ENCODE assay signal across 8 cellular contexts in the genomic region with DNA sequence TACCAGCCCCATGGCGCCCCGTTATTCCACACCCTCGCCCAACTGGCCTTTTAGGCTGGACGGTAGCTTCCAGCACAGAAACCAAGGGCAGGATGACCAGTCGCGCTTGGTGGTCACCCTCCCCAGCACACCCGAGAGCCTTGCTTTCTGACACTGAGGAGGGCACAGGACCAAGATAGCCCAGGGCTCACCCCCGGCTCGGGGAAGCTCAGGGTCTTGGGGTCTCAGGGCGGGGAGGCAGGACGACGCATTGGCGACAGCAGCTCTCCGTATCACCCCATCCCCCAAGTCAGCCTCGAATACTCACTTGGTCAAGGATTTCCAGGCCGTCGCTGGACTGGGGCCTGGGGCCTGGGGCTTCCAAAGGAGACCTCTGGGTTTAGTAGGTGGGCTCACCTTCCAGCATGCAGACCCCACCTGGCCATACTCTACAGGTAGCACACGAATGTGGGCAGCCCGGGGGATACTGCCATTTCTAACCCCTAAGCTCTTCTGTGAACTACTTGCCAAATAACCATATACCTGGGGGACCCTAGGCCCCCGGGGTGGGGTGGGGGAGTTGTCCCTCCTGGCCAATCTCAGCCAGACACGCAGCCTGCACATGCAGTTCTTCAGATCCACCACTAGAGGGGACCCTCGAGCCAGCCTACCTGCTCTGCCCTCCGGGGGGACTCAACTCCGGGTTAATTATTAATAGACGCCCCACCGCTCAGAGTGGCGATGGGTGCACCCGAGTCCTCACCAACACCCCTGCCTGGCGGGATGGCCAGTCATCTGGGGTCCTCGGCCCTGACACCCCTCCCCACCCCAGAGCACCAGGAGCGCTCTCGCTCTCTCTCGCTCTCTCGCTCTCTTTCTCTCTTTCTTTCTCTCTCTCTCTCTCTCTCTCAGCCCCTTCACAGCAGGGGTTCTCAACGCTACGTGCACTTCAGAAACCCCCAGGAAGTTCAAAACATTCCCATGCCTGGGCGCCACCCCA. TPM values are rescaled to one million over a fixed set of nuclear protein-coding genes. Genes with fewer than 3 reads are reported as not detected.
DNase-seq lines count a peak whose midpoint lies in the region; ATAC-seq and TF ChIP-seq lines count a peak whose summit lies in the region.

No MANE protein-coding gene starts in this region.

- H3K27ac ChIP-seq in stomach = peak overlapping the region in 2 of 5 donors; percentile 34 to 48

- WGBS in stomach, 5 donors = 38 to 48% (median 45%) methylated on average over 25 to 37 of the region's 37 CpGs

- H3K4me1 ChIP-seq in stomach = peaks cover 13 to 45% (median 32%) of the 10 kb centered on the region in 4 donors

- H3K27ac Mint-ChIP-seq in activated CD4-positive, alpha-beta T cell treated with anti-CD3 and anti-CD28 coated beads, Interleukin-2, amount 10 ng/mL, durations not matched to agents 24 days and 14 days = no peak overlapping the region

- H3K27me3 Mint-ChIP-seq in activated CD4-positive, alpha-beta T cell treated with anti-CD3 and anti-CD28 coated beads, Interleukin-2, amount 10 ng/mL, durations not matched to agents 24 days and 14 days = peaks cover 2% of the 10 kb centered on the region

- H3K36me3 Mint-ChIP-seq in activated CD4-positive, alpha-beta T cell treated with anti-CD3 and anti-CD28 coated beads, Interleukin-2, amount 10 ng/mL, durations not matched to agents 24 days and 14 days (ENCODE audit: low read depth) = no peaks in the 10 kb centered on the region

- peak; percentile 27 for DNase-seq in NCI-H748 (lab: John Stamatoyannopoulos, UW; ENCODE audit: unreplicated experiment)
- no peak for DNase-seq in NCI-H748 treated with DMSO at 0.1 percent for 48 hours (lab: John Stamatoyannopoulos, UW)
- peak; percentile 29 for DNase-seq in NCI-H1105 (lab: John Stamatoyannopoulos, UW)
- DNase-seq in activated CD4-positive, alpha-beta T cell treated with anti-CD3 and anti-CD28 coated beads, Interleukin-2, amount 10 ng/mL, durations not matched to agents 24 days and 14 days = peak; percentile 87
- DNase-seq in effector CD4-positive, alpha-beta T cell = peak; percentile 54
- peak; percentile 41 for DNase-seq in medulla oblongata (ENCODE audit: extremely low spot score)
- DNase-seq in stomach = peak; percentile 56

- H3K9me3 ChIP-seq in stomach = no peaks in the 10 kb centered on the region

- TF ChIP-seq POLR2A in stomach (IDR thresholded peaks at IDR 0.05) = no peak

- peaks cover 8 to 46% (median 37%) of the 10 kb centered on the region in 4 donors for H3K36me3 ChIP-seq in stomach

- H3K4me3 Mint-ChIP-seq in activated CD4-positive, alpha-beta T cell treated with anti-CD3 and anti-CD28 coated beads, Interleukin-2, amount 10 ng/mL, durations not matched to agents 24 days and 14 days = no peak overlapping the region

- peak in 5 of 7 experiments; percentile 94 to 100 (median 99) for TF ChIP-seq CTCF in stomach (IDR thresholded peaks at IDR 0.05)

- H3K4me1 Mint-ChIP-seq in activated CD4-positive, alpha-beta T cell treated with anti-CD3 and anti-CD28 coated beads, Interleukin-2, amount 10 ng/mL, durations not matched to agents 24 days and 14 days = peaks cover 4% of the 10 kb centered on the region

- H3K4me3 ChIP-seq in stomach = peak overlapping the region; percentile 29 to 44 (median 35)

- no peak for ATAC-seq in GM21447 (IDR thresholded peaks at IDR 0.05; ENCODE audit: unreplicated experiment)

- intact Hi-C loops in activated CD4-positive, alpha-beta T cell treated with anti-CD3 and anti-CD28 coated beads, Interleukin-2, amount 10 ng/mL, durations not matched to agents 24 days and 14 days (cut with micrococcal nuclease) = no loop called here
- intact Hi-C loops in stomach (cut with DNase I; ENCODE audit: low total_unique reads) = no loop called here

- no peaks in the 10 kb centered on the region for H3K9me3 Mint-ChIP-seq in activated CD4-positive, alpha-beta T cell treated with anti-CD3 and anti-CD28 coated beads, Interleukin-2, amount 10 ng/mL, durations not matched to agents 24 days and 14 days

- TF ChIP-seq EP300 in stomach (IDR thresholded peaks at IDR 0.05) = no peak

- H3K27me3 ChIP-seq in stomach = no peaks in the 10 kb centered on the region

RNA-seq across cellular contexts. Expression of a gene that starts 30.0 kb away (rescaled TPM):
- total RNA-seq in activated CD4-positive, alpha-beta T cell treated with anti-CD3 and anti-CD28 coated beads, Interleukin-2, amount 10 ng/mL, durations not matched to agents 24 days and 14 days = 1.4 and 1.9 TPM in 2 replicates
- 10 to 100 TPM; 12.7 to 22.2 (median 21.0) TPM for total RNA-seq in stomach
- 10 to 100 TPM in 1 of 3 donors, 1 to 10 TPM in 2; 3.0 to 17.1 (median 6.6) TPM for polyA plus RNA-seq in stomach

RNA-seq across cellular contexts. Expression of a gene that starts 30.8 kb away (rescaled TPM):
- total RNA-seq in activated CD4-positive, alpha-beta T cell treated with anti-CD3 and anti-CD28 coated beads, Interleukin-2, amount 10 ng/mL, durations not matched to agents 24 days and 14 days = 0.37 and 0.54 TPM in 2 replicates
- total RNA-seq in stomach = 10 to 100 TPM in 2 of 5 donors, 1 to 10 TPM in 3; 3.5 to 56.2 (median 5.8) TPM
- 1 to 10 TPM in 2 of 3 donors, under 1 TPM in 1; 0.61 to 2.2 (median 1.6) TPM for polyA plus RNA-seq in stomach
